ENCODE assay signal across 11 cellular contexts in the genomic region with DNA sequence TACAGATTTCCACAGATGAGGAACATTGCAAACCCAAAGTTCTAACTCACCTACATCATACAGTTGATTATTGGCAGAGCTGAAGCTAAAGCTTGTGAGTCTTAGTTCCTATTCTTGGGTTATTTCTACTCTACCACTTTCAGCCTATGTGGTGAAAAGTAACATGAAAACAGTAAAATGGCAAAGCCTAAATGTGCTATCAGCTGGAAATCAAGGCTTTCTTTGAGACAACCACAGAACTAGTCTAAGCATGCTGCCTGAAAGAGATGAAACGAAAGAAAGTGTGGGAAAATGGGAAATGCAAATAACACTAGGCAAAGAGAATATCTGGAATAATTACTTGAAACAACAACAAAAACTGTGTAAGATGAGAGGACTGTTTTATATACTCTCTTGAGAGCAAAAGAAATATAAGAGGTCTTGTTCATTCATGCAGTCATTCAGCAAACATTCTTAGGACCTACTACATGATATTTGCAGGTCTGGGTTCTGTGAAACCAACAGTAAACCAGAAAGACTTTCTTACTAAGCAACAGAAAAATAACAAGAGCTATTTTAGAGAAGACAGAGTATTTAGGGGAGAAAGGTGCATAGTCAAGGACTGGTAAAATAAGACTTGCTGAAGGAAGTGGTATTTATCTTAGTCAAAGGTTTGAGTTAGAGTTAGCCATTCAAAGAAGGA.
DNase-seq lines count a peak whose midpoint lies in the region; ATAC-seq lines count a peak whose summit lies in the region.
"Had no signal": no experiment of that assay in that cellular context is flagged by ENCODE, and none has a peak within 500 bp of the region (broad histone marks: within the 10 kb centered on the region; RNA-seq: fewer than 3 reads in every experiment).

No MANE protein-coding gene starts in this region.

- H3K27me3 Mint-ChIP-seq in activated naive CD4-positive, alpha-beta T cell treated with anti-CD3 and anti-CD28 coated beads for 36 hours (ENCODE audit: low read depth): no peaks in the 10 kb centered on the region
- H3K27me3 Mint-ChIP-seq in activated CD4-positive, alpha-beta T cell treated with anti-CD3 and anti-CD28 coated beads for 36 hours: no peaks in the 10 kb centered on the region

- intact Hi-C loops in activated naive CD4-positive, alpha-beta T cell treated with anti-CD3 and anti-CD28 coated beads for 36 hours (cut with micrococcal nuclease): no loop called here
- intact Hi-C loops in activated CD4-positive, alpha-beta T cell treated with anti-CD3 and anti-CD28 coated beads for 36 hours (cut with DNase I, micrococcal nuclease): no loop called here
- intact Hi-C loops in cardiac septum (cut with DNase I): no loop called here

- POLR2A ChIA-PET in activated CD4-positive, alpha-beta T cell treated with anti-CD3 and anti-CD28 coated beads for 36 hours (lab: Charles Lee): no interaction called here

- no peaks in the 10 kb centered on the region for H3K36me3 Mint-ChIP-seq in activated naive CD4-positive, alpha-beta T cell treated with anti-CD3 and anti-CD28 coated beads for 36 hours (ENCODE audit: low read depth)
- H3K36me3 Mint-ChIP-seq in activated CD4-positive, alpha-beta T cell treated with anti-CD3 and anti-CD28 coated beads for 36 hours (ENCODE audit: low read depth): no peaks in the 10 kb centered on the region

- no peaks in the 10 kb centered on the region for H3K4me1 Mint-ChIP-seq in activated naive CD4-positive, alpha-beta T cell treated with anti-CD3 and anti-CD28 coated beads for 36 hours (ENCODE audit: low read depth)
- no peaks in the 10 kb centered on the region for H3K4me1 Mint-ChIP-seq in activated CD4-positive, alpha-beta T cell treated with anti-CD3 and anti-CD28 coated beads for 36 hours

- H3K4me3 Mint-ChIP-seq in activated naive CD4-positive, alpha-beta T cell treated with anti-CD3 and anti-CD28 coated beads for 36 hours: no peak overlapping the region
- H3K4me3 Mint-ChIP-seq in activated CD4-positive, alpha-beta T cell treated with anti-CD3 and anti-CD28 coated beads for 36 hours: no peak overlapping the region

- peak; percentile 70 for ATAC-seq in GM18519 (IDR thresholded peaks at IDR 0.05; ENCODE audit: low FRiP score, unreplicated experiment)
- peak; percentile 55 for ATAC-seq in GM21447 (IDR thresholded peaks at IDR 0.05; ENCODE audit: unreplicated experiment)
- ATAC-seq in HG02970 (IDR thresholded peaks at IDR 0.05; ENCODE audit: low FRiP score, unreplicated experiment): peak; percentile 78
- peak; percentile 81 for ATAC-seq in HG03521 (IDR thresholded peaks at IDR 0.05; ENCODE audit: unreplicated experiment)
- ATAC-seq in activated CD4-positive, alpha-beta T cell treated with anti-CD3 and anti-CD28 coated beads for 36 hours: no peak
- no peak for ATAC-seq in GM19397 (IDR thresholded peaks at IDR 0.05; ENCODE audit: unreplicated experiment)
- ATAC-seq: PC-3 had no signal

- CTCF ChIA-PET in activated naive CD4-positive, alpha-beta T cell treated with anti-CD3 and anti-CD28 coated beads for 36 hours (lab: Charles Lee): no interaction called here
- CTCF ChIA-PET in activated CD4-positive, alpha-beta T cell treated with anti-CD3 and anti-CD28 coated beads for 36 hours (lab: Charles Lee): interaction anchor here (1.1 to 1.2 kb wide), 2 partner anchors 10 to 147 kb away, joined by 3 to 6 read pairs; no protein-coding TSS in a partner anchor

- no peak overlapping the region for H3K27ac Mint-ChIP-seq in activated naive CD4-positive, alpha-beta T cell treated with anti-CD3 and anti-CD28 coated beads for 36 hours
- no peak overlapping the region for H3K27ac Mint-ChIP-seq in activated CD4-positive, alpha-beta T cell treated with anti-CD3 and anti-CD28 coated beads for 36 hours

- DNase-seq in activated naive CD4-positive, alpha-beta T cell treated with anti-CD3 and anti-CD28 coated beads for 36 hours: no peak
- no peak for DNase-seq in activated CD4-positive, alpha-beta T cell treated with anti-CD3 and anti-CD28 coated beads for 36 hours
- DNase-seq in cardiac septum (ENCODE audit: low spot score): no peak
- DNase-seq: activated T-cell treated with anti-CD3 and anti-CD28 coated beads, Interleukin-2, amount 50 U/mL, for 48 hours; PC-3; retina had no signal

- H3K9me3 Mint-ChIP-seq in activated naive CD4-positive, alpha-beta T cell treated with anti-CD3 and anti-CD28 coated beads for 36 hours: peaks cover 2% of the 10 kb centered on the region
- peaks cover 7% of the 10 kb centered on the region for H3K9me3 Mint-ChIP-seq in activated CD4-positive, alpha-beta T cell treated with anti-CD3 and anti-CD28 coated beads for 36 hours (ENCODE audit: low read depth)

Comparison
In these comparisons a context has a peak if more than half of its experiments do, and no peak if none do; other contexts are left out.
1. ATAC-seq: peak in GM18519 (single experiment), GM21447 (single experiment), HG02970 (single experiment) and HG03521 (single experiment); none in activated CD4-positive, alpha-beta T cell treated with anti-CD3 and anti-CD28 coated beads for 36 hours (single experiment) and GM19397 (single experiment).